1 cellular context compared by ENCODE assay signal in genomic region chr17:82496529-82497434, GRCh38.
TF ChIP-seq lines count a peak whose summit lies in the region.

No MANE protein-coding gene starts in this region.

TF ChIP-seq in K562, 482 proteins besides CTCF, POLR2A, EP300 and RAD21 (continued from another document and continues in another):
- TF ChIP-seq MAFK (IDR thresholded peaks at IDR 0.05; ENCODE audit: low read length) (no peak), HMGN3 (IDR thresholded peaks at IDR 0.05; ENCODE audit: borderline replicate concordance, extremely low read depth, insufficient read length, low read depth, low read length) (peak; percentile 92), E2F8 (IDR thresholded peaks at IDR 0.05; ENCODE audit: low read depth, partially characterized antibody) (peak; percentile 22), CHD2 (IDR thresholded peaks at IDR 0.05; ENCODE audit: low read depth, low read length) (peak; percentile 81), ZNF232 (CRISPR knock-in tag; IDR thresholded peaks at IDR 0.05) (peak; percentile 95), ZNF133 (CRISPR knock-in tag; IDR thresholded peaks at IDR 0.05) (0 out of 2 replicates have a peak, but pooled peaks have one; percentile 54), POLR2H (tag; IDR thresholded peaks at IDR 0.05; ENCODE audit: low read depth) (no peak), RCOR1 (IDR thresholded peaks at IDR 0.05; ENCODE audit: borderline replicate concordance in 1 of 2, low read depth in 2 of 2, low read length in 2 of 2) (peak in 1 of 2 experiments; percentile 53; a peak in 2 of 4 replicates), NR3C1 (CRISPR knock-in tag; IDR thresholded peaks at IDR 0.05) (peak; percentile 93; the same call in 1 of the 2 replicates), YBX1 (IDR thresholded peaks at IDR 0.05) (no peak), PHF8 (IDR thresholded peaks at IDR 0.05; ENCODE audit: borderline replicate concordance, low read length) (peak; percentile 73; the same call in 1 of the 2 replicates), KDM2B (CRISPR knock-in tag; IDR thresholded peaks at IDR 0.05) (peak; percentile 92), NR1H2 (CRISPR knock-in tag; IDR thresholded peaks at IDR 0.05) (0 out of 2 replicates have a peak, but pooled peaks have one; percentile 15), PCBP1 (IDR thresholded peaks at IDR 0.05; ENCODE audit: low read depth, low read length, poor library complexity, severe bottlenecking) (peak; percentile 2), ETV5 (CRISPR knock-in tag; IDR thresholded peaks at IDR 0.05; ENCODE audit: low read depth) (peak; percentile 76), RBFOX2 (IDR thresholded peaks at IDR 0.05; ENCODE audit: low read depth, low read length) (peak; percentile 86), CREM (IDR thresholded peaks at IDR 0.05; ENCODE audit: low read depth) (peak; percentile 77), VEZF1 (CRISPR knock-in tag; IDR thresholded peaks at IDR 0.05) (peak; percentile 59; the same call in 1 of the 2 replicates), SAP30 (IDR thresholded peaks at IDR 0.05; ENCODE audit: borderline replicate concordance, insufficient read depth, low read depth, low read length, poor library complexity, severe bottlenecking) (peak; percentile 63), TARDBP (IDR thresholded peaks at IDR 0.05) (no peak), MBD2 (IDR thresholded peaks at IDR 0.05; ENCODE audit: borderline replicate concordance, low read depth) (no peak; the same call in 1 of the 2 replicates), CBX1 (IDR thresholded peaks at IDR 0.05; ENCODE audit: low read depth) (peak; percentile 66; the same call in 1 of the 2 replicates), ZNF431 (CRISPR knock-in tag; IDR thresholded peaks at IDR 0.05) (peak; percentile 91), PHB (CRISPR knock-in tag; IDR thresholded peaks at IDR 0.05) (no peak), SIN3B (IDR thresholded peaks at IDR 0.05; ENCODE audit: low read depth) (peak; percentile 73; the same call in 1 of the 2 replicates), ESRRA (IDR thresholded peaks at IDR 0.05; ENCODE audit: borderline replicate concordance, low read depth) (peak; percentile 22; the same call in 1 of the 2 replicates), SMAD4 (CRISPR knock-in tag; conservative IDR thresholded peaks at IDR 0.05) (peak; percentile 79), HNRNPUL1 (IDR thresholded peaks at IDR 0.05; ENCODE audit: low read length) (no peak), TCF3 (CRISPR knock-in tag; IDR thresholded peaks at IDR 0.05) (peak; percentile 45; the same call in 1 of the 2 replicates), FOXK2 (conservative IDR thresholded peaks at IDR 0.05 in 1 of 2, IDR thresholded peaks at IDR 0.05 in 1 of 2; ENCODE audit: low read depth in 2 of 2) (peak; percentile 63 to 71; a peak in 3 of 4 replicates), SMC3 (conservative IDR thresholded peaks at IDR 0.05; ENCODE audit: insufficient read depth, low read depth, low read length) (no peak), FOSL1 (tag; conservative IDR thresholded peaks at IDR 0.05) (no peak), RBM34 (IDR thresholded peaks at IDR 0.05; ENCODE audit: borderline replicate concordance, insufficient read depth, low read length) (peak; percentile 92; the same call in 1 of the 2 replicates), RFX1 (IDR thresholded peaks at IDR 0.05) (no peak), E2F3 (CRISPR knock-in tag; IDR thresholded peaks at IDR 0.05) (peak; percentile 69), ZNF280A (IDR thresholded peaks at IDR 0.05; ENCODE audit: low read depth, partially characterized antibody) (no peak), ZNF197 (CRISPR knock-in tag; IDR thresholded peaks at IDR 0.05; ENCODE audit: low read depth) (no peak), ZNF143 (CRISPR knock-in tag; IDR thresholded peaks at IDR 0.05) (0 out of 2 replicates have a peak, but pooled peaks have one; percentile 30), IFI16 (CRISPR knock-in tag; IDR thresholded peaks at IDR 0.05) (no peak), NUFIP1 (IDR thresholded peaks at IDR 0.05; ENCODE audit: partially characterized antibody) (peak; percentile 48), ZNF217 (CRISPR knock-in tag; IDR thresholded peaks at IDR 0.05) (no peak), ZNF24 (IDR thresholded peaks at IDR 0.05) (0 out of 2 replicates have a peak, but pooled peaks have one; percentile 15)
- TF ChIP-seq, protein P1, sequence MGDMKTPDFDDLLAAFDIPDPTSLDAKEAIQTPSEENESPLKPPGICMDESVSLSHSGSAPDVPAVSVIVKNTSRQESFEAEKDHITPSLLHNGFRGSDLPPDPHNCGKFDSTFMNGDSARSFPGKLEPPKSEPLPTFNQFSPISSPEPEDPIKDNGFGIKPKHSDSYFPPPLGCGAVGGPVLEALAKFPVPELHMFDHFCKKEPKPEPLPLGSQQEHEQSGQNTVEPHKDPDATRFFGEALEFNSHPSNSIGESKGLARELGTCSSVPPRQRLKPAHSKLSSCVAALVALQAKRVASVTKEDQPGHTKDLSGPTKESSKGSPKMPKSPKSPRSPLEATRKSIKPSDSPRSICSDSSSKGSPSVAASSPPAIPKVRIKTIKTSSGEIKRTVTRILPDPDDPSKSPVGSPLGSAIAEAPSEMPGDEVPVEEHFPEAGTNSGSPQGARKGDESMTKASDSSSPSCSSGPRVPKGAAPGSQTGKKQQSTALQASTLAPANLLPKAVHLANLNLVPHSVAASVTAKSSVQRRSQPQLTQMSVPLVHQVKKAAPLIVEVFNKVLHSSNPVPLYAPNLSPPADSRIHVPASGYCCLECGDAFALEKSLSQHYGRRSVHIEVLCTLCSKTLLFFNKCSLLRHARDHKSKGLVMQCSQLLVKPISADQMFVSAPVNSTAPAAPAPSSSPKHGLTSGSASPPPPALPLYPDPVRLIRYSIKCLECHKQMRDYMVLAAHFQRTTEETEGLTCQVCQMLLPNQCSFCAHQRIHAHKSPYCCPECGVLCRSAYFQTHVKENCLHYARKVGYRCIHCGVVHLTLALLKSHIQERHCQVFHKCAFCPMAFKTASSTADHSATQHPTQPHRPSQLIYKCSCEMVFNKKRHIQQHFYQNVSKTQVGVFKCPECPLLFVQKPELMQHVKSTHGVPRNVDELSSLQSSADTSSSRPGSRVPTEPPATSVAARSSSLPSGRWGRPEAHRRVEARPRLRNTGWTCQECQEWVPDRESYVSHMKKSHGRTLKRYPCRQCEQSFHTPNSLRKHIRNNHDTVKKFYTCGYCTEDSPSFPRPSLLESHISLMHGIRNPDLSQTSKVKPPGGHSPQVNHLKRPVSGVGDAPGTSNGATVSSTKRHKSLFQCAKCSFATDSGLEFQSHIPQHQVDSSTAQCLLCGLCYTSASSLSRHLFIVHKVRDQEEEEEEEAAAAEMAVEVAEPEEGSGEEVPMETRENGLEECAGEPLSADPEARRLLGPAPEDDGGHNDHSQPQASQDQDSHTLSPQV (IDR thresholded peaks at IDR 0.05): peak; percentile 94
- TF ChIP-seq, protein P2, sequence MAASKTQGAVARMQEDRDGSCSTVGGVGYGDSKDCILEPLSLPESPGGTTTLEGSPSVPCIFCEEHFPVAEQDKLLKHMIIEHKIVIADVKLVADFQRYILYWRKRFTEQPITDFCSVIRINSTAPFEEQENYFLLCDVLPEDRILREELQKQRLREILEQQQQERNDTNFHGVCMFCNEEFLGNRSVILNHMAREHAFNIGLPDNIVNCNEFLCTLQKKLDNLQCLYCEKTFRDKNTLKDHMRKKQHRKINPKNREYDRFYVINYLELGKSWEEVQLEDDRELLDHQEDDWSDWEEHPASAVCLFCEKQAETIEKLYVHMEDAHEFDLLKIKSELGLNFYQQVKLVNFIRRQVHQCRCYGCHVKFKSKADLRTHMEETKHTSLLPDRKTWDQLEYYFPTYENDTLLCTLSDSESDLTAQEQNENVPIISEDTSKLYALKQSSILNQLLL (CRISPR knock-in tag; IDR thresholded peaks at IDR 0.05; ENCODE audit: borderline replicate concordance): no peak
- TF ChIP-seq, protein P3, sequence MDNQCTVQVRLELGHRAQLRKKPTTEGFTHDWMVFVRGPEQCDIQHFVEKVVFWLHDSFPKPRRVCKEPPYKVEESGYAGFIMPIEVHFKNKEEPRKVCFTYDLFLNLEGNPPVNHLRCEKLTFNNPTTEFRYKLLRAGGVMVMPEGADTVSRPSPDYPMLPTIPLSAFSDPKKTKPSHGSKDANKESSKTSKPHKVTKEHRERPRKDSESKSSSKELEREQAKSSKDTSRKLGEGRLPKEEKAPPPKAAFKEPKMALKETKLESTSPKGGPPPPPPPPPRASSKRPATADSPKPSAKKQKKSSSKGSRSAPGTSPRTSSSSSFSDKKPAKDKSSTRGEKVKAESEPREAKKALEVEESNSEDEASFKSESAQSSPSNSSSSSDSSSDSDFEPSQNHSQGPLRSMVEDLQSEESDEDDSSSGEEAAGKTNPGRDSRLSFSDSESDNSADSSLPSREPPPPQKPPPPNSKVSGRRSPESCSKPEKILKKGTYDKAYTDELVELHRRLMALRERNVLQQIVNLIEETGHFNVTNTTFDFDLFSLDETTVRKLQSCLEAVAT (IDR thresholded peaks at IDR 0.05): no peak
- TF ChIP-seq, protein P4, sequence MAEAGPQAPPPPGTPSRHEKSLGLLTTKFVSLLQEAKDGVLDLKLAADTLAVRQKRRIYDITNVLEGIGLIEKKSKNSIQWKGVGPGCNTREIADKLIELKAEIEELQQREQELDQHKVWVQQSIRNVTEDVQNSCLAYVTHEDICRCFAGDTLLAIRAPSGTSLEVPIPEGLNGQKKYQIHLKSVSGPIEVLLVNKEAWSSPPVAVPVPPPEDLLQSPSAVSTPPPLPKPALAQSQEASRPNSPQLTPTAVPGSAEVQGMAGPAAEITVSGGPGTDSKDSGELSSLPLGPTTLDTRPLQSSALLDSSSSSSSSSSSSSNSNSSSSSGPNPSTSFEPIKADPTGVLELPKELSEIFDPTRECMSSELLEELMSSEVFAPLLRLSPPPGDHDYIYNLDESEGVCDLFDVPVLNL (CRISPR knock-in tag; IDR thresholded peaks at IDR 0.05; ENCODE audit: low read depth): peak; percentile 87
- TF ChIP-seq, protein P5, sequence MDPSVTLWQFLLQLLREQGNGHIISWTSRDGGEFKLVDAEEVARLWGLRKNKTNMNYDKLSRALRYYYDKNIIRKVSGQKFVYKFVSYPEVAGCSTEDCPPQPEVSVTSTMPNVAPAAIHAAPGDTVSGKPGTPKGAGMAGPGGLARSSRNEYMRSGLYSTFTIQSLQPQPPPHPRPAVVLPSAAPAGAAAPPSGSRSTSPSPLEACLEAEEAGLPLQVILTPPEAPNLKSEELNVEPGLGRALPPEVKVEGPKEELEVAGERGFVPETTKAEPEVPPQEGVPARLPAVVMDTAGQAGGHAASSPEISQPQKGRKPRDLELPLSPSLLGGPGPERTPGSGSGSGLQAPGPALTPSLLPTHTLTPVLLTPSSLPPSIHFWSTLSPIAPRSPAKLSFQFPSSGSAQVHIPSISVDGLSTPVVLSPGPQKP (CRISPR knock-in tag; IDR thresholded peaks at IDR 0.05): 0 out of 2 replicates have a peak, but pooled peaks have one; percentile 37
- TF ChIP-seq, protein P6, sequence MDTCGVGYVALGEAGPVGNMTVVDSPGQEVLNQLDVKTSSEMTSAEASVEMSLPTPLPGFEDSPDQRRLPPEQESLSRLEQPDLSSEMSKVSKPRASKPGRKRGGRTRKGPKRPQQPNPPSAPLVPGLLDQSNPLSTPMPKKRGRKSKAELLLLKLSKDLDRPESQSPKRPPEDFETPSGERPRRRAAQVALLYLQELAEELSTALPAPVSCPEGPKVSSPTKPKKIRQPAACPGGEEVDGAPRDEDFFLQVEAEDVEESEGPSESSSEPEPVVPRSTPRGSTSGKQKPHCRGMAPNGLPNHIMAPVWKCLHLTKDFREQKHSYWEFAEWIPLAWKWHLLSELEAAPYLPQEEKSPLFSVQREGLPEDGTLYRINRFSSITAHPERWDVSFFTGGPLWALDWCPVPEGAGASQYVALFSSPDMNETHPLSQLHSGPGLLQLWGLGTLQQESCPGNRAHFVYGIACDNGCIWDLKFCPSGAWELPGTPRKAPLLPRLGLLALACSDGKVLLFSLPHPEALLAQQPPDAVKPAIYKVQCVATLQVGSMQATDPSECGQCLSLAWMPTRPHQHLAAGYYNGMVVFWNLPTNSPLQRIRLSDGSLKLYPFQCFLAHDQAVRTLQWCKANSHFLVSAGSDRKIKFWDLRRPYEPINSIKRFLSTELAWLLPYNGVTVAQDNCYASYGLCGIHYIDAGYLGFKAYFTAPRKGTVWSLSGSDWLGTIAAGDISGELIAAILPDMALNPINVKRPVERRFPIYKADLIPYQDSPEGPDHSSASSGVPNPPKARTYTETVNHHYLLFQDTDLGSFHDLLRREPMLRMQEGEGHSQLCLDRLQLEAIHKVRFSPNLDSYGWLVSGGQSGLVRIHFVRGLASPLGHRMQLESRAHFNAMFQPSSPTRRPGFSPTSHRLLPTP (IDR thresholded peaks at IDR 0.05; ENCODE audit: borderline replicate concordance, extremely low read depth, insufficient read length): no peak
